1 cellular context compared by ENCODE assay signal in genomic region chr2:14788814-14789213, GRCh38.
A peak's percentile ranks its signal among the peaks of the same experiment; 100 is the strongest.
TF ChIP-seq lines count a peak whose summit lies in the region.
"Not testable (repeated sequence)": the region's sequence is repeated elsewhere in the genome, so short reads cannot be mapped to it uniquely, and the experiment has no call there.

No MANE protein-coding gene starts in this region.

TF ChIP-seq in HepG2, 621 proteins besides CTCF, POLR2A, EP300 and RAD21 (continued from another document):
- TF ChIP-seq, protein P1, sequence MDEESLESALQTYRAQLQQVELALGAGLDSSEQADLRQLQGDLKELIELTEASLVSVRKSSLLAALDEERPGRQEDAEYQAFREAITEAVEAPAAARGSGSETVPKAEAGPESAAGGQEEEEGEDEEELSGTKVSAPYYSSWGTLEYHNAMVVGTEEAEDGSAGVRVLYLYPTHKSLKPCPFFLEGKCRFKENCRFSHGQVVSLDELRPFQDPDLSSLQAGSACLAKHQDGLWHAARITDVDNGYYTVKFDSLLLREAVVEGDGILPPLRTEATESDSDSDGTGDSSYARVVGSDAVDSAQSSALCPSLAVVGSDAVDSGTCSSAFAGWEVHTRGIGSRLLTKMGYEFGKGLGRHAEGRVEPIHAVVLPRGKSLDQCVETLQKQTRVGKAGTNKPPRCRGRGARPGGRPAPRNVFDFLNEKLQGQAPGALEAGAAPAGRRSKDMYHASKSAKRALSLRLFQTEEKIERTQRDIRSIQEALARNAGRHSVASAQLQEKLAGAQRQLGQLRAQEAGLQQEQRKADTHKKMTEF (CRISPR knock-in tag; IDR thresholded peaks at IDR 0.05): peak; percentile 51; the same call in 1 of the 2 replicates
- TF ChIP-seq ZNF614 (CRISPR knock-in tag; IDR thresholded peaks at IDR 0.05; ENCODE audit: borderline replicate concordance) (0 out of 2 replicates have a peak, but pooled peaks have one; percentile 36), ARID5B (CRISPR knock-in tag; IDR thresholded peaks at IDR 0.05) (peak; percentile 79), HOXA3 (CRISPR knock-in tag; IDR thresholded peaks at IDR 0.05) (peak; percentile 71), SAP130 (CRISPR knock-in tag; IDR thresholded peaks at IDR 0.05; ENCODE audit: low read depth) (0 out of 2 replicates have a peak, but pooled peaks have one; percentile 19), SOX5 (CRISPR knock-in tag; IDR thresholded peaks at IDR 0.05; ENCODE audit: borderline replicate concordance) (peak; percentile 29; the same call in 1 of the 2 replicates), FOXA1 (CRISPR knock-in tag; IDR thresholded peaks at IDR 0.05) (peak; percentile 93)
- TF ChIP-seq FOXA1 (IDR thresholded peaks at IDR 0.05): not testable (repeated sequence)
